Comparison of ENCODE assay signal across 8 cellular contexts in the genomic region with DNA sequence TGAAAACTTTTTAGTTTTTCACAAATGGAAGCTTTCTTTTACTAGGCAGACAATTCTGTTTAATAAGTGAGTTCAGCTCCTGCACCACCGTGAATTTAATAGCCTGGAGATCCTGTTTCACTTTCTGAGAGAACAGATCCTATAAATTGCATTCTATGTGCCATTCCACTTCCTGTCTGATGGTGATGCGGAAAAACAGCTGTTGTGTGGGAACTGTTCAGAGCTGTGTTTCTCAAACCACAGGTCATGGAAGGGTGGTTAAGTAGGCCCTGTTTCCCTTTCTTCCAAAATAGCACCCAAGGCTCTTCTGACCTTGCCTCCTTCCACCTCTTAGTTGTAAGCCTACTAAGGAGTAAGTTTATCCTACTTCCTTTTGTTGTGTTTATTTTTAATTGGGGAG.
DNase-seq lines count a peak whose midpoint lies in the region; ATAC-seq and TF ChIP-seq lines count a peak whose summit lies in the region.

No MANE protein-coding gene starts in this region.

- intact Hi-C loops in activated CD4-positive, alpha-beta T cell treated with anti-CD3 and anti-CD28 coated beads, Interleukin-2, amount 10 ng/mL, durations not matched to agents 24 days and 14 days (cut with micrococcal nuclease), result loop anchor here (5.0 kb wide), 1 partner anchor 1215 kb away; no protein-coding TSS in a partner anchor
- intact Hi-C loops in tibial artery (cut with DNase I; ENCODE audit: low total_unique reads), result loop anchor here (10.0 kb wide), 2 partner anchors 1152 to 1222 kb away; no protein-coding TSS in a partner anchor

- H3K27ac Mint-ChIP-seq in activated CD4-positive, alpha-beta T cell treated with anti-CD3 and anti-CD28 coated beads, Interleukin-2, amount 10 ng/mL, durations not matched to agents 24 days and 14 days, result no peak overlapping the region

- H3K9me3 ChIP-seq in AG04450 (ENCODE audit: control insufficient read depth, insufficient read depth, low read length) (no peaks in the 10 kb centered on the region), tibial artery (no peaks in the 10 kb centered on the region)

- TF ChIP-seq CTCF in AG04450 (IDR thresholded peaks at IDR 0.05; ENCODE audit: low read depth, low read length) (no peak), tibial artery (IDR thresholded peaks at IDR 0.05) (no peak)

- H3K27ac ChIP-seq in AG04450 (ENCODE audit: low read depth, low read length) (no peak overlapping the region), tibial artery (peak overlapping the region in 1 of 2 donors; percentile 47)

- ATAC-seq in GM19328 (IDR thresholded peaks at IDR 0.05; ENCODE audit: unreplicated experiment), result peak; percentile 65
- ATAC-seq in HG03139 (IDR thresholded peaks at IDR 0.05; ENCODE audit: unreplicated experiment), result peak; percentile 79

- DNase-seq in AG04450 (ENCODE audit: low read depth, low spot score), result peak; percentile 66
- peak; percentile 17 for DNase-seq in UCSD-AML1 (lab: John Stamatoyannopoulos, UW; ENCODE audit: unreplicated experiment)
- DNase-seq in myocyte (ENCODE audit: low read depth), result peak; percentile 97
- DNase-seq in NCI-H524 (lab: John Stamatoyannopoulos, UW), result no peak
- DNase-seq in activated CD4-positive, alpha-beta T cell treated with anti-CD3 and anti-CD28 coated beads, Interleukin-2, amount 10 ng/mL, durations not matched to agents 24 days and 14 days, result no peak
- no peak for DNase-seq in tibial artery

- H3K9me3 Mint-ChIP-seq in activated CD4-positive, alpha-beta T cell treated with anti-CD3 and anti-CD28 coated beads, Interleukin-2, amount 10 ng/mL, durations not matched to agents 24 days and 14 days, result no peaks in the 10 kb centered on the region

- peaks cover 0 to 33% (median 4%) of the 10 kb centered on the region in 4 donors for H3K4me1 ChIP-seq in tibial artery

- H3K27me3 ChIP-seq in AG04450 (ENCODE audit: control insufficient read depth, insufficient read depth, low read length) (no peaks in the 10 kb centered on the region), tibial artery (no peaks in the 10 kb centered on the region)

- no peaks in the 10 kb centered on the region for H3K36me3 ChIP-seq in tibial artery

- POLR2A ChIA-PET in AG04450 (lab: Yijun Ruan, JAX), result no interaction called here

- no peaks in the 10 kb centered on the region for H3K4me1 Mint-ChIP-seq in activated CD4-positive, alpha-beta T cell treated with anti-CD3 and anti-CD28 coated beads, Interleukin-2, amount 10 ng/mL, durations not matched to agents 24 days and 14 days

- H3K36me3 Mint-ChIP-seq in activated CD4-positive, alpha-beta T cell treated with anti-CD3 and anti-CD28 coated beads, Interleukin-2, amount 10 ng/mL, durations not matched to agents 24 days and 14 days (ENCODE audit: low read depth), result no peaks in the 10 kb centered on the region

- H3K4me3 ChIP-seq in AG04450 (ENCODE audit: low read depth, low read length) (no peak overlapping the region), tibial artery (no peak overlapping the region)

- H3K4me3 Mint-ChIP-seq in activated CD4-positive, alpha-beta T cell treated with anti-CD3 and anti-CD28 coated beads, Interleukin-2, amount 10 ng/mL, durations not matched to agents 24 days and 14 days, result no peak overlapping the region

- no peaks in the 10 kb centered on the region for H3K27me3 Mint-ChIP-seq in activated CD4-positive, alpha-beta T cell treated with anti-CD3 and anti-CD28 coated beads, Interleukin-2, amount 10 ng/mL, durations not matched to agents 24 days and 14 days

- CTCF ChIA-PET in AG04450 (lab: Charles Lee), result interaction anchor here (0.9 to 2.4 kb wide), 30 partner anchors 11 to 1280 kb away, joined by 3 to 22 read pairs (median 5); no protein-coding TSS in a partner anchor

Comparison
In these comparisons a context has a peak if more than half of its experiments do, and no peak if none do; other contexts are left out.
1. DNase-seq: peak in AG04450 (single experiment), UCSD-AML1 (single experiment) and myocyte (single experiment); none in NCI-H524 (0 of 2), activated CD4-positive, alpha-beta T cell treated with anti-CD3 and anti-CD28 coated beads, Interleukin-2, amount 10 ng/mL, durations not matched to agents 24 days and 14 days (single experiment) and tibial artery (0 of 2).